Comparison of ENCODE assay signal across 20 cellular contexts in genomic region chr12:125120566-125120965, GRCh38.
"Had no signal": no experiment of that assay in that cellular context is flagged by ENCODE, and none has a peak within 500 bp of the region (broad histone marks: within the 10 kb centered on the region; RNA-seq: fewer than 3 reads in every experiment).

No MANE protein-coding gene starts in this region.

- ATAC-seq: stimulated activated naive B cell treated with anti-CD40 and anti-IgM and Interleukin-4, amounts not matched to agents 10 μg/mL and 1 μg/mL and 100 μg/mL, for 72 hours; T-helper 17 cell had no signal

- DNase-seq: activated CD4-positive, alpha-beta memory T cell treated with anti-CD3 and anti-CD28 coated beads for 36 hours; activated CD4-positive, alpha-beta T cell treated with anti-CD3 and anti-CD28 coated beads for 48 hours; activated naive CD4-positive, alpha-beta T cell treated with Interleukin-2 at 50 U/mL for 16 hours; activated naive CD8-positive, alpha-beta T cell treated with anti-CD3 and anti-CD28 coated beads, Interleukin-2, amount 10 ng/mL, durations not matched to agents 7 days and 5 days; activated T-cell treated with anti-CD3 and anti-CD28 coated beads, Interleukin-2, amount 50 U/mL, for 48 hours; amniotic stem cell; heart left ventricle; islet precursor cell; left cardiac atrium; occipital lobe; stimulated activated CD4-positive, alpha-beta T cell treated with anti-CD3 and anti-CD28 coated beads, Interleukin-2, amount 100 ng/mL, for 48 hours; stimulated activated CD8-positive, alpha-beta memory T cell treated with anti-CD3 and anti-CD28 coated beads, Interleukin-4, amount 100 ng/mL, for 48 hours; stimulated activated naive B cell treated with anti-CD40 and anti-IgM and Interleukin-4, amounts not matched to agents 10 μg/mL and 1 μg/mL and 100 μg/mL, for 72 hours; T-helper 17 cell had no signal

- H3K36me3 ChIP-seq: breast epithelium had no signal

- H3K27me3 ChIP-seq: breast epithelium, heart left ventricle had no signal

- H3K27me3 Mint-ChIP-seq: activated CD4-positive, alpha-beta memory T cell treated with anti-CD3 and anti-CD28 coated beads for 36 hours; activated naive CD8-positive, alpha-beta T cell treated with anti-CD3 and anti-CD28 coated beads, Interleukin-2, amount 10 ng/mL, durations not matched to agents 7 days and 5 days; memory B cell; stimulated activated naive B cell treated with anti-CD40 and anti-IgM and Interleukin-4, amounts not matched to agents 10 μg/mL and 1 μg/mL and 100 μg/mL, for 72 hours; T-helper 17 cell had no signal

- H3K27ac Mint-ChIP-seq: activated CD4-positive, alpha-beta memory T cell treated with anti-CD3 and anti-CD28 coated beads for 36 hours; activated naive CD8-positive, alpha-beta T cell treated with anti-CD3 and anti-CD28 coated beads, Interleukin-2, amount 10 ng/mL, durations not matched to agents 7 days and 5 days; memory B cell; nephron; stimulated activated naive B cell treated with anti-CD40 and anti-IgM and Interleukin-4, amounts not matched to agents 10 μg/mL and 1 μg/mL and 100 μg/mL, for 72 hours had no signal

- H3K9me3 Mint-ChIP-seq: activated CD4-positive, alpha-beta memory T cell treated with anti-CD3 and anti-CD28 coated beads for 36 hours; activated naive CD8-positive, alpha-beta T cell treated with anti-CD3 and anti-CD28 coated beads, Interleukin-2, amount 10 ng/mL, durations not matched to agents 7 days and 5 days; memory B cell; nephron had no signal

- H3K27ac ChIP-seq: breast epithelium, coronary artery, epithelial cell of prostate, heart left ventricle, thoracic aorta had no signal

- H3K9me3 ChIP-seq: breast epithelium, heart left ventricle, thoracic aorta had no signal

- H3K4me3 Mint-ChIP-seq: activated CD4-positive, alpha-beta memory T cell treated with anti-CD3 and anti-CD28 coated beads for 36 hours; activated naive CD8-positive, alpha-beta T cell treated with anti-CD3 and anti-CD28 coated beads, Interleukin-2, amount 10 ng/mL, durations not matched to agents 7 days and 5 days; memory B cell; nephron; stimulated activated naive B cell treated with anti-CD40 and anti-IgM and Interleukin-4, amounts not matched to agents 10 μg/mL and 1 μg/mL and 100 μg/mL, for 72 hours; T-helper 17 cell had no signal

- H3K4me1 Mint-ChIP-seq: nephron; stimulated activated naive B cell treated with anti-CD40 and anti-IgM and Interleukin-4, amounts not matched to agents 10 μg/mL and 1 μg/mL and 100 μg/mL, for 72 hours had no signal

- H3K4me1 ChIP-seq: breast epithelium had no signal

- H3K4me3 ChIP-seq: breast epithelium, coronary artery, heart left ventricle, thoracic aorta had no signal
